In the genomic region with DNA sequence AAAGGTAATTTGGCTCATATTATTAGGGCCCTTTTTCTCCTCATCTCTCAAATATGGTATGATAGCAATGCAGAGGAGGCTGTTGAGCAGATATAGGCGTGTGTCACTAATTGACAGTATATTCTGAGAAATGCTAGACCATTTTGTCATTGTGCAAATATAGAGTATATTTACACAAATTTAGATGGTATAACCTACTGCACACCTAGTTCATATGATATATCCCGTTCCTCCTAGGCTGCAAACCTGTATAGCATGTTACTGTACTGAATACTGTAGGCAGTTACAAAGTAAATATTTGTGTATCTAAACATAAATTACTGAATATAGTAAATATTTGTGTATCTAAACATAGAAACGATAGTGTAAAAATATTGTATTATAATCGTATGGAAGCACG, we compare ENCODE assay signal across 21 cellular contexts.
"Had no signal": no experiment of that assay in that cellular context is flagged by ENCODE, and none has a peak within 500 bp of the region (broad histone marks: within the 10 kb centered on the region; RNA-seq: fewer than 3 reads in every experiment).

No MANE protein-coding gene starts in this region.

- H3K4me3 ChIP-seq: colonic mucosa, esophagus squamous epithelium, gastrocnemius medialis, heart right ventricle, left lung, lung had no signal

- DNase-seq: colonic mucosa; cortex of kidney; effector CD8-positive, alpha-beta T cell; effector memory CD8-positive, alpha-beta T cell; endodermal cell; erythroblast; esophagus squamous epithelium; foreskin fibroblast; foreskin melanocyte; gastrocnemius medialis; glutamatergic neuron; head of caudate nucleus; heart right ventricle; hippocampal formation; left cardiac atrium; left lung; left ventricle myocardium superior; mammary epithelial cell; mesendoderm; midbrain had no signal
